Comparison of ENCODE assay signal across 1 cellular context in the genomic region with DNA sequence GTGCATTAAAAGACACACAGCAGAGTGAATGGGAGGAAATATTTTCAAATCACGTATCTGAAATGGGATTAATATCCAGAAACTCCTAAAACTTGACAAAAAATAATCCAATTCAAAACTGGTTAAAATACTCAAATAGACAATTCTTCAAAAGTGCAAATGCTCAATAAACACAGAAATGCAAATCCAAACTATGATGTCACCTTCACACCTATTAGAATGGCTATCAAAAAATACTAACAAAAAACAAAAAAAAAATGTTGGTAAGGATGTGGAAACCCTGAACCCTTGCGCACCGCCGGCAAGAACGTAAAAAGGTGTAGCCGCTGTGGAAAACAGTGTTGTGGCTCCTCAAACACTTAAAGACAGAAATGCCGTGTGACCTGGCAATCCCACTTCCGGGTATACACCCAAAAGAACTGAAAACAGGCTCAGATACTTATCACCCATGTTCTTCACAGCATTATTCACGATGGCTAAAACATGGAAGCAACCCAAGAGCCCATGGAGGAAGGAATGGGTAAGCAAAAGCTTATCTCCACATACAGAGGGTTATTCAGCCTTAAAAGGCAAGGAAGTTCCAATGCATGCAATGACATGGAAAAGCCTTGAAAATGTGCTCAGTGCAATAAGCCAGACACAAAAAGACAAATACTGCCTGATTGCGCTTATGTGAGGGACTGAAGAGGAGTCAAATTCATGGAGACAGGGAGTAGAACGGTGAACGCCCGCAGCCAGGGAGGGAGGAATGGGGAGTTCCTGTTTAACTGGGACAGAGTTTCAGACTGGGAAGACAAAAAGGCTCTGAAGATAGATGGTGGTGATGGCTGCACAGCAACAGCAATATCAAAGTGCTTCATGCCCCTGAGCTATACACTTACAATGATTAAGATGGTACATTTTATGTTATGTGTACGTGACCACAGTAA.
TF ChIP-seq lines count a peak whose summit lies in the region.

No MANE protein-coding gene starts in this region.

TF ChIP-seq in K562, 482 proteins besides CTCF, POLR2A, EP300 and RAD21 (continued from another document and continues in another):
- TF ChIP-seq, protein P1, sequence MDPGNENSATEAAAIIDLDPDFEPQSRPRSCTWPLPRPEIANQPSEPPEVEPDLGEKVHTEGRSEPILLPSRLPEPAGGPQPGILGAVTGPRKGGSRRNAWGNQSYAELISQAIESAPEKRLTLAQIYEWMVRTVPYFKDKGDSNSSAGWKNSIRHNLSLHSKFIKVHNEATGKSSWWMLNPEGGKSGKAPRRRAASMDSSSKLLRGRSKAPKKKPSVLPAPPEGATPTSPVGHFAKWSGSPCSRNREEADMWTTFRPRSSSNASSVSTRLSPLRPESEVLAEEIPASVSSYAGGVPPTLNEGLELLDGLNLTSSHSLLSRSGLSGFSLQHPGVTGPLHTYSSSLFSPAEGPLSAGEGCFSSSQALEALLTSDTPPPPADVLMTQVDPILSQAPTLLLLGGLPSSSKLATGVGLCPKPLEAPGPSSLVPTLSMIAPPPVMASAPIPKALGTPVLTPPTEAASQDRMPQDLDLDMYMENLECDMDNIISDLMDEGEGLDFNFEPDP (CRISPR knock-in tag; IDR thresholded peaks at IDR 0.05): no peak
- TF ChIP-seq, protein P2, sequence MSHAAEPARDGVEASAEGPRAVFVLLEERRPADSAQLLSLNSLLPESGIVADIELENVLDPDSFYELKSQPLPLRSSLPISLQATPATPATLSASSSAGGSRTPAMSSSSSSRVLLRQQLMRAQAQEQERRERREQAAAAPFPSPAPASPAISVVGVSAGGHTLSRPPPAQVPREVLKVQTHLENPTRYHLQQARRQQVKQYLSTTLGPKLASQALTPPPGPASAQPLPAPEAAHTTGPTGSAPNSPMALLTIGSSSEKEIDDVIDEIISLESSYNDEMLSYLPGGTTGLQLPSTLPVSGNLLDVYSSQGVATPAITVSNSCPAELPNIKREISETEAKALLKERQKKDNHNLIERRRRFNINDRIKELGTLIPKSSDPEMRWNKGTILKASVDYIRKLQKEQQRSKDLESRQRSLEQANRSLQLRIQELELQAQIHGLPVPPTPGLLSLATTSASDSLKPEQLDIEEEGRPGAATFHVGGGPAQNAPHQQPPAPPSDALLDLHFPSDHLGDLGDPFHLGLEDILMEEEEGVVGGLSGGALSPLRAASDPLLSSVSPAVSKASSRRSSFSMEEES (CRISPR knock-in tag; IDR thresholded peaks at IDR 0.05): no peak
- TF ChIP-seq ZNF764 (CRISPR knock-in tag; IDR thresholded peaks at IDR 0.05; ENCODE audit: low read depth): peak; percentile 78; the same call in 1 of the 2 replicates
- TF ChIP-seq ZNF696 (CRISPR knock-in tag; conservative IDR thresholded peaks at IDR 0.05): no peak
- TF ChIP-seq POLR2G (IDR thresholded peaks at IDR 0.05; ENCODE audit: low read depth, low read length): no peak
- TF ChIP-seq SRF (CRISPR knock-in tag; IDR thresholded peaks at IDR 0.05): peak; percentile 93 to 99
- no peak for TF ChIP-seq HMG20B (CRISPR knock-in tag; IDR thresholded peaks at IDR 0.05)
- TF ChIP-seq POLR2AphosphoS2 (IDR thresholded peaks at IDR 0.05; ENCODE audit: low read length): no peak
- no peak for TF ChIP-seq CBFB (CRISPR knock-in tag; IDR thresholded peaks at IDR 0.05)
- TF ChIP-seq HDAC8 (tag; IDR thresholded peaks at IDR 0.05): no peak
- TF ChIP-seq ZNF76 (CRISPR knock-in tag; IDR thresholded peaks at IDR 0.05; ENCODE audit: borderline replicate concordance): no peak
- TF ChIP-seq SP1 (CRISPR knock-in tag; IDR thresholded peaks at IDR 0.05): no peak
- no peak for TF ChIP-seq BRCA1 (IDR thresholded peaks at IDR 0.05)
- TF ChIP-seq BRCA1 (CRISPR knock-in tag; IDR thresholded peaks at IDR 0.05): no peak
- TF ChIP-seq, protein P3, sequence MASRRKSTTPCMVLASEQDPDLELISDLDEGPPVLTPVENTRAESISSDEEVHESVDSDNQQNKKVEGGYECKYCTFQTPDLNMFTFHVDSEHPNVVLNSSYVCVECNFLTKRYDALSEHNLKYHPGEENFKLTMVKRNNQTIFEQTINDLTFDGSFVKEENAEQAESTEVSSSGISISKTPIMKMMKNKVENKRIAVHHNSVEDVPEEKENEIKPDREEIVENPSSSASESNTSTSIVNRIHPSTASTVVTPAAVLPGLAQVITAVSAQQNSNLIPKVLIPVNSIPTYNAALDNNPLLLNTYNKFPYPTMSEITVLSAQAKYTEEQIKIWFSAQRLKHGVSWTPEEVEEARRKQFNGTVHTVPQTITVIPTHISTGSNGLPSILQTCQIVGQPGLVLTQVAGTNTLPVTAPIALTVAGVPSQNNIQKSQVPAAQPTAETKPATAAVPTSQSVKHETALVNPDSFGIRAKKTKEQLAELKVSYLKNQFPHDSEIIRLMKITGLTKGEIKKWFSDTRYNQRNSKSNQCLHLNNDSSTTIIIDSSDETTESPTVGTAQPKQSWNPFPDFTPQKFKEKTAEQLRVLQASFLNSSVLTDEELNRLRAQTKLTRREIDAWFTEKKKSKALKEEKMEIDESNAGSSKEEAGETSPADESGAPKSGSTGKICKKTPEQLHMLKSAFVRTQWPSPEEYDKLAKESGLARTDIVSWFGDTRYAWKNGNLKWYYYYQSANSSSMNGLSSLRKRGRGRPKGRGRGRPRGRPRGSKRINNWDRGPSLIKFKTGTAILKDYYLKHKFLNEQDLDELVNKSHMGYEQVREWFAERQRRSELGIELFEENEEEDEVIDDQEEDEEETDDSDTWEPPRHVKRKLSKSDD (conservative IDR thresholded peaks at IDR 0.05; ENCODE audit: low read length): no peak
- TF ChIP-seq ZNF121 (CRISPR knock-in tag; conservative IDR thresholded peaks at IDR 0.05): no peak
- 0 out of 2 replicates have a peak, but pooled peaks have one; percentile 43 for TF ChIP-seq HNRNPUL1 (IDR thresholded peaks at IDR 0.05; ENCODE audit: low read length)
- 0 out of 2 replicates have a peak, but pooled peaks have one; percentile 24 for TF ChIP-seq TOE1 (IDR thresholded peaks at IDR 0.05; ENCODE audit: borderline replicate concordance)
- TF ChIP-seq TOE1 (CRISPR knock-in tag; IDR thresholded peaks at IDR 0.05; ENCODE audit: borderline replicate concordance, low read depth): no peak
- TF ChIP-seq, protein P4, sequence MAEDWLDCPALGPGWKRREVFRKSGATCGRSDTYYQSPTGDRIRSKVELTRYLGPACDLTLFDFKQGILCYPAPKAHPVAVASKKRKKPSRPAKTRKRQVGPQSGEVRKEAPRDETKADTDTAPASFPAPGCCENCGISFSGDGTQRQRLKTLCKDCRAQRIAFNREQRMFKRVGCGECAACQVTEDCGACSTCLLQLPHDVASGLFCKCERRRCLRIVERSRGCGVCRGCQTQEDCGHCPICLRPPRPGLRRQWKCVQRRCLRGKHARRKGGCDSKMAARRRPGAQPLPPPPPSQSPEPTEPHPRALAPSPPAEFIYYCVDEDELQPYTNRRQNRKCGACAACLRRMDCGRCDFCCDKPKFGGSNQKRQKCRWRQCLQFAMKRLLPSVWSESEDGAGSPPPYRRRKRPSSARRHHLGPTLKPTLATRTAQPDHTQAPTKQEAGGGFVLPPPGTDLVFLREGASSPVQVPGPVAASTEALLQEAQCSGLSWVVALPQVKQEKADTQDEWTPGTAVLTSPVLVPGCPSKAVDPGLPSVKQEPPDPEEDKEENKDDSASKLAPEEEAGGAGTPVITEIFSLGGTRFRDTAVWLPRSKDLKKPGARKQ (CRISPR knock-in tag; IDR thresholded peaks at IDR 0.05): no peak
- TF ChIP-seq RNF2 (IDR thresholded peaks at IDR 0.05): peak; percentile 74; the same call in 1 of the 2 replicates
- no peak for TF ChIP-seq ZNF551 (CRISPR knock-in tag; IDR thresholded peaks at IDR 0.05)
- peak; percentile 8; the same call in 1 of the 2 replicates for TF ChIP-seq CEBPB (tag; IDR thresholded peaks at IDR 0.05)
- TF ChIP-seq, protein P5, sequence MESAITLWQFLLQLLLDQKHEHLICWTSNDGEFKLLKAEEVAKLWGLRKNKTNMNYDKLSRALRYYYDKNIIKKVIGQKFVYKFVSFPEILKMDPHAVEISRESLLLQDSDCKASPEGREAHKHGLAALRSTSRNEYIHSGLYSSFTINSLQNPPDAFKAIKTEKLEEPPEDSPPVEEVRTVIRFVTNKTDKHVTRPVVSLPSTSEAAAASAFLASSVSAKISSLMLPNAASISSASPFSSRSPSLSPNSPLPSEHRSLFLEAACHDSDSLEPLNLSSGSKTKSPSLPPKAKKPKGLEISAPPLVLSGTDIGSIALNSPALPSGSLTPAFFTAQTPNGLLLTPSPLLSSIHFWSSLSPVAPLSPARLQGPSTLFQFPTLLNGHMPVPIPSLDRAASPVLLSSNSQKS (CRISPR knock-in tag; IDR thresholded peaks at IDR 0.05): no peak
- TF ChIP-seq TCFL5 (CRISPR knock-in tag; conservative IDR thresholded peaks at IDR 0.05): no peak
- TF ChIP-seq, protein P6, sequence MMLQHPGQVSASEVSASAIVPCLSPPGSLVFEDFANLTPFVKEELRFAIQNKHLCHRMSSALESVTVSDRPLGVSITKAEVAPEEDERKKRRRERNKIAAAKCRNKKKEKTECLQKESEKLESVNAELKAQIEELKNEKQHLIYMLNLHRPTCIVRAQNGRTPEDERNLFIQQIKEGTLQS (IDR thresholded peaks at IDR 0.05): peak; percentile 75
- TF ChIP-seq, protein P6 (CRISPR knock-in tag; conservative IDR thresholded peaks at IDR 0.05): no peak
- TF ChIP-seq, protein P7, sequence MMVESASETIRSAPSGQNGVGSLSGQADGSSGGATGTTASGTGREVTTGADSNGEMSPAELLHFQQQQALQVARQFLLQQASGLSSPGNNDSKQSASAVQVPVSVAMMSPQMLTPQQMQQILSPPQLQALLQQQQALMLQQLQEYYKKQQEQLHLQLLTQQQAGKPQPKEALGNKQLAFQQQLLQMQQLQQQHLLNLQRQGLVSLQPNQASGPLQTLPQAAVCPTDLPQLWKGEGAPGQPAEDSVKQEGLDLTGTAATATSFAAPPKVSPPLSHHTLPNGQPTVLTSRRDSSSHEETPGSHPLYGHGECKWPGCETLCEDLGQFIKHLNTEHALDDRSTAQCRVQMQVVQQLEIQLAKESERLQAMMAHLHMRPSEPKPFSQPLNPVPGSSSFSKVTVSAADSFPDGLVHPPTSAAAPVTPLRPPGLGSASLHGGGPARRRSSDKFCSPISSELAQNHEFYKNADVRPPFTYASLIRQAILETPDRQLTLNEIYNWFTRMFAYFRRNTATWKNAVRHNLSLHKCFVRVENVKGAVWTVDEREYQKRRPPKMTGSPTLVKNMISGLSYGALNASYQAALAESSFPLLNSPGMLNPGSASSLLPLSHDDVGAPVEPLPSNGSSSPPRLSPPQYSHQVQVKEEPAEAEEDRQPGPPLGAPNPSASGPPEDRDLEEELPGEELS (CRISPR knock-in tag; IDR thresholded peaks at IDR 0.05; ENCODE audit: borderline replicate concordance): 0 out of 2 replicates have a peak, but pooled peaks have one; percentile 44
- peak; percentile 36 for TF ChIP-seq BRD9 (IDR thresholded peaks at IDR 0.05; ENCODE audit: low read depth, partially characterized antibody)
- no peak for TF ChIP-seq ZNF23 (CRISPR knock-in tag; IDR thresholded peaks at IDR 0.05)
- no peak for TF ChIP-seq MCM7 (IDR thresholded peaks at IDR 0.05)
- TF ChIP-seq FOXA1 (IDR thresholded peaks at IDR 0.05; ENCODE audit: borderline replicate concordance): no peak
- TF ChIP-seq, protein P8, sequence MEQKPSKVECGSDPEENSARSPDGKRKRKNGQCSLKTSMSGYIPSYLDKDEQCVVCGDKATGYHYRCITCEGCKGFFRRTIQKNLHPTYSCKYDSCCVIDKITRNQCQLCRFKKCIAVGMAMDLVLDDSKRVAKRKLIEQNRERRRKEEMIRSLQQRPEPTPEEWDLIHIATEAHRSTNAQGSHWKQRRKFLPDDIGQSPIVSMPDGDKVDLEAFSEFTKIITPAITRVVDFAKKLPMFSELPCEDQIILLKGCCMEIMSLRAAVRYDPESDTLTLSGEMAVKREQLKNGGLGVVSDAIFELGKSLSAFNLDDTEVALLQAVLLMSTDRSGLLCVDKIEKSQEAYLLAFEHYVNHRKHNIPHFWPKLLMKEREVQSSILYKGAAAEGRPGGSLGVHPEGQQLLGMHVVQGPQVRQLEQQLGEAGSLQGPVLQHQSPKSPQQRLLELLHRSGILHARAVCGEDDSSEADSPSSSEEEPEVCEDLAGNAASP (IDR thresholded peaks at IDR 0.05): no peak
- no peak for TF ChIP-seq NELFE (IDR thresholded peaks at IDR 0.05; ENCODE audit: insufficient read depth, insufficient read length)
- TF ChIP-seq, protein P9, sequence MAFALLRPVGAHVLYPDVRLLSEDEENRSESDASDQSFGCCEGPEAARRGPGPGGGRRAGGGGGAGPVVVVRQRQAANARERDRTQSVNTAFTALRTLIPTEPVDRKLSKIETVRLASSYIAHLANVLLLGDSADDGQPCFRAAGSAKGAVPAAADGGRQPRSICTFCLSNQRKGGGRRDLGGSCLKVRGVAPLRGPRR (CRISPR knock-in tag; IDR thresholded peaks at IDR 0.05): no peak
- TF ChIP-seq FIP1L1 (IDR thresholded peaks at IDR 0.05; ENCODE audit: low read depth, low read length, poor library complexity, severe bottlenecking): no peak
